ENCODE assay signal across 1 cellular context in the genomic region with DNA sequence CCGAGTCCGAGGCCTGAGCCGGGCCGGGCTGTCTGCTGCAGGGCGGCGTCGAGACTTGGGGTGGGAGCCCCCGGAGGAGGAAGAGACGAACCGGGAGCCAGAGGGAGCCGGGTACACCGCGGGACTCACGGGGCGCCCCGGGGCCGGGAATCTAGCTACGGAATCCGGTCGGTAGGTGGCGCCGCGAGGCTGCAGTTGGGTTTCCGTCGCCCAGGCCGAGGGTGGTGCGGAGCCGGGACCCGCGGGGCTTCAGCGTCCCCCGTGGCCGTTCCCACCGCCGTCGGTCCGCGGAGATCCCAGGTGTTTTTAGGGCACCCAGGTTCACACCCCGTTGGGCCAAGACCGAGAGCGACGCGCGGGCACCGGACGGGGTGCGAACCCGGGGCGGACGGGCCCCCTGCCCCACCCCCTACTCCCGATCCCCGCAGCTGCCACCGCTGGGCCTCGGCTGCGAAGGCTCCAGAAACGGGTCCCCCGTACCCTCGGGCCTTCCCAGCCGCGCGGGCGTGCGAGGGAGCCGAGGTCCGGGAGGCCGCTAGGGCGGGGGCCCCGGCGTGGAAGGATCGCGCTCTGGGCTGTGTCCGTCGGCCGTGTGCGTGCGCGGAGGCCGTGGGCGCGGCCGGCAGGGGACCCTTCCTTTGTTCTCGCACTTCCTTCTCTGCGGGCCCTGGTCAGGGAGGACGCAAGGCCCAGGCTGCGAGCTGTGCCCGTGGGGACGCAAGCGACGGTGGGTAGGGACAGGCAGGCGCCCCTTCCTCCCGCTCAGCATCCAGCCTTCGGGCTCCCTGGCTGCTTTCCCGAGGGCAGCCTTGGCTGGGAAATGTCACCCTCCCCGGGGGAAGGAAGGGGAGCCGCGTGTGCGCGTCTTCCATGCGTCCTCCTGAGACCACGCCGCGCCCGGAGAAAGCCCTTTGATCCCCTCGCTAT.
TF ChIP-seq lines count a peak whose summit lies in the region.

No MANE protein-coding gene starts in this region.

TF ChIP-seq in K562, 482 proteins besides CTCF, POLR2A, EP300 and RAD21 (continued from another document and continues in another):
- TF ChIP-seq, protein P1, sequence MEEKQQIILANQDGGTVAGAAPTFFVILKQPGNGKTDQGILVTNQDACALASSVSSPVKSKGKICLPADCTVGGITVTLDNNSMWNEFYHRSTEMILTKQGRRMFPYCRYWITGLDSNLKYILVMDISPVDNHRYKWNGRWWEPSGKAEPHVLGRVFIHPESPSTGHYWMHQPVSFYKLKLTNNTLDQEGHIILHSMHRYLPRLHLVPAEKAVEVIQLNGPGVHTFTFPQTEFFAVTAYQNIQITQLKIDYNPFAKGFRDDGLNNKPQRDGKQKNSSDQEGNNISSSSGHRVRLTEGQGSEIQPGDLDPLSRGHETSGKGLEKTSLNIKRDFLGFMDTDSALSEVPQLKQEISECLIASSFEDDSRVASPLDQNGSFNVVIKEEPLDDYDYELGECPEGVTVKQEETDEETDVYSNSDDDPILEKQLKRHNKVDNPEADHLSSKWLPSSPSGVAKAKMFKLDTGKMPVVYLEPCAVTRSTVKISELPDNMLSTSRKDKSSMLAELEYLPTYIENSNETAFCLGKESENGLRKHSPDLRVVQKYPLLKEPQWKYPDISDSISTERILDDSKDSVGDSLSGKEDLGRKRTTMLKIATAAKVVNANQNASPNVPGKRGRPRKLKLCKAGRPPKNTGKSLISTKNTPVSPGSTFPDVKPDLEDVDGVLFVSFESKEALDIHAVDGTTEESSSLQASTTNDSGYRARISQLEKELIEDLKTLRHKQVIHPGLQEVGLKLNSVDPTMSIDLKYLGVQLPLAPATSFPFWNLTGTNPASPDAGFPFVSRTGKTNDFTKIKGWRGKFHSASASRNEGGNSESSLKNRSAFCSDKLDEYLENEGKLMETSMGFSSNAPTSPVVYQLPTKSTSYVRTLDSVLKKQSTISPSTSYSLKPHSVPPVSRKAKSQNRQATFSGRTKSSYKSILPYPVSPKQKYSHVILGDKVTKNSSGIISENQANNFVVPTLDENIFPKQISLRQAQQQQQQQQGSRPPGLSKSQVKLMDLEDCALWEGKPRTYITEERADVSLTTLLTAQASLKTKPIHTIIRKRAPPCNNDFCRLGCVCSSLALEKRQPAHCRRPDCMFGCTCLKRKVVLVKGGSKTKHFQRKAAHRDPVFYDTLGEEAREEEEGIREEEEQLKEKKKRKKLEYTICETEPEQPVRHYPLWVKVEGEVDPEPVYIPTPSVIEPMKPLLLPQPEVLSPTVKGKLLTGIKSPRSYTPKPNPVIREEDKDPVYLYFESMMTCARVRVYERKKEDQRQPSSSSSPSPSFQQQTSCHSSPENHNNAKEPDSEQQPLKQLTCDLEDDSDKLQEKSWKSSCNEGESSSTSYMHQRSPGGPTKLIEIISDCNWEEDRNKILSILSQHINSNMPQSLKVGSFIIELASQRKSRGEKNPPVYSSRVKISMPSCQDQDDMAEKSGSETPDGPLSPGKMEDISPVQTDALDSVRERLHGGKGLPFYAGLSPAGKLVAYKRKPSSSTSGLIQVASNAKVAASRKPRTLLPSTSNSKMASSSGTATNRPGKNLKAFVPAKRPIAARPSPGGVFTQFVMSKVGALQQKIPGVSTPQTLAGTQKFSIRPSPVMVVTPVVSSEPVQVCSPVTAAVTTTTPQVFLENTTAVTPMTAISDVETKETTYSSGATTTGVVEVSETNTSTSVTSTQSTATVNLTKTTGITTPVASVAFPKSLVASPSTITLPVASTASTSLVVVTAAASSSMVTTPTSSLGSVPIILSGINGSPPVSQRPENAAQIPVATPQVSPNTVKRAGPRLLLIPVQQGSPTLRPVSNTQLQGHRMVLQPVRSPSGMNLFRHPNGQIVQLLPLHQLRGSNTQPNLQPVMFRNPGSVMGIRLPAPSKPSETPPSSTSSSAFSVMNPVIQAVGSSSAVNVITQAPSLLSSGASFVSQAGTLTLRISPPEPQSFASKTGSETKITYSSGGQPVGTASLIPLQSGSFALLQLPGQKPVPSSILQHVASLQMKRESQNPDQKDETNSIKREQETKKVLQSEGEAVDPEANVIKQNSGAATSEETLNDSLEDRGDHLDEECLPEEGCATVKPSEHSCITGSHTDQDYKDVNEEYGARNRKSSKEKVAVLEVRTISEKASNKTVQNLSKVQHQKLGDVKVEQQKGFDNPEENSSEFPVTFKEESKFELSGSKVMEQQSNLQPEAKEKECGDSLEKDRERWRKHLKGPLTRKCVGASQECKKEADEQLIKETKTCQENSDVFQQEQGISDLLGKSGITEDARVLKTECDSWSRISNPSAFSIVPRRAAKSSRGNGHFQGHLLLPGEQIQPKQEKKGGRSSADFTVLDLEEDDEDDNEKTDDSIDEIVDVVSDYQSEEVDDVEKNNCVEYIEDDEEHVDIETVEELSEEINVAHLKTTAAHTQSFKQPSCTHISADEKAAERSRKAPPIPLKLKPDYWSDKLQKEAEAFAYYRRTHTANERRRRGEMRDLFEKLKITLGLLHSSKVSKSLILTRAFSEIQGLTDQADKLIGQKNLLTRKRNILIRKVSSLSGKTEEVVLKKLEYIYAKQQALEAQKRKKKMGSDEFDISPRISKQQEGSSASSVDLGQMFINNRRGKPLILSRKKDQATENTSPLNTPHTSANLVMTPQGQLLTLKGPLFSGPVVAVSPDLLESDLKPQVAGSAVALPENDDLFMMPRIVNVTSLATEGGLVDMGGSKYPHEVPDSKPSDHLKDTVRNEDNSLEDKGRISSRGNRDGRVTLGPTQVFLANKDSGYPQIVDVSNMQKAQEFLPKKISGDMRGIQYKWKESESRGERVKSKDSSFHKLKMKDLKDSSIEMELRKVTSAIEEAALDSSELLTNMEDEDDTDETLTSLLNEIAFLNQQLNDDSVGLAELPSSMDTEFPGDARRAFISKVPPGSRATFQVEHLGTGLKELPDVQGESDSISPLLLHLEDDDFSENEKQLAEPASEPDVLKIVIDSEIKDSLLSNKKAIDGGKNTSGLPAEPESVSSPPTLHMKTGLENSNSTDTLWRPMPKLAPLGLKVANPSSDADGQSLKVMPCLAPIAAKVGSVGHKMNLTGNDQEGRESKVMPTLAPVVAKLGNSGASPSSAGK (IDR thresholded peaks at IDR 0.05) = 0 out of 2 replicates have a peak, but pooled peaks have one; percentile 27
- no peak for TF ChIP-seq ZNF589 (CRISPR knock-in tag; IDR thresholded peaks at IDR 0.05; ENCODE audit: low read depth)
- TF ChIP-seq ERF (CRISPR knock-in tag; IDR thresholded peaks at IDR 0.05) = no peak
- peak; percentile 81 for TF ChIP-seq ZFX (CRISPR knock-in tag; IDR thresholded peaks at IDR 0.05)
- no peak for TF ChIP-seq PHB (CRISPR knock-in tag; IDR thresholded peaks at IDR 0.05)
- no peak for TF ChIP-seq CHD1 (IDR thresholded peaks at IDR 0.05; ENCODE audit: low read length)
- TF ChIP-seq ZSCAN32 (CRISPR knock-in tag; IDR thresholded peaks at IDR 0.05) = no peak
- TF ChIP-seq, protein P2, sequence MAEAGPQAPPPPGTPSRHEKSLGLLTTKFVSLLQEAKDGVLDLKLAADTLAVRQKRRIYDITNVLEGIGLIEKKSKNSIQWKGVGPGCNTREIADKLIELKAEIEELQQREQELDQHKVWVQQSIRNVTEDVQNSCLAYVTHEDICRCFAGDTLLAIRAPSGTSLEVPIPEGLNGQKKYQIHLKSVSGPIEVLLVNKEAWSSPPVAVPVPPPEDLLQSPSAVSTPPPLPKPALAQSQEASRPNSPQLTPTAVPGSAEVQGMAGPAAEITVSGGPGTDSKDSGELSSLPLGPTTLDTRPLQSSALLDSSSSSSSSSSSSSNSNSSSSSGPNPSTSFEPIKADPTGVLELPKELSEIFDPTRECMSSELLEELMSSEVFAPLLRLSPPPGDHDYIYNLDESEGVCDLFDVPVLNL (CRISPR knock-in tag; IDR thresholded peaks at IDR 0.05; ENCODE audit: low read depth) = no peak
- no peak for TF ChIP-seq ZNF75A (CRISPR knock-in tag; IDR thresholded peaks at IDR 0.05)
- TF ChIP-seq ZNF785 (CRISPR knock-in tag; IDR thresholded peaks at IDR 0.05) = no peak
- no peak for TF ChIP-seq CCAR2 (IDR thresholded peaks at IDR 0.05; ENCODE audit: low read depth, low read length)
- TF ChIP-seq NCOA2 (IDR thresholded peaks at IDR 0.05; ENCODE audit: partially characterized antibody in 2 of 2) = no peak
- TF ChIP-seq, protein P3, sequence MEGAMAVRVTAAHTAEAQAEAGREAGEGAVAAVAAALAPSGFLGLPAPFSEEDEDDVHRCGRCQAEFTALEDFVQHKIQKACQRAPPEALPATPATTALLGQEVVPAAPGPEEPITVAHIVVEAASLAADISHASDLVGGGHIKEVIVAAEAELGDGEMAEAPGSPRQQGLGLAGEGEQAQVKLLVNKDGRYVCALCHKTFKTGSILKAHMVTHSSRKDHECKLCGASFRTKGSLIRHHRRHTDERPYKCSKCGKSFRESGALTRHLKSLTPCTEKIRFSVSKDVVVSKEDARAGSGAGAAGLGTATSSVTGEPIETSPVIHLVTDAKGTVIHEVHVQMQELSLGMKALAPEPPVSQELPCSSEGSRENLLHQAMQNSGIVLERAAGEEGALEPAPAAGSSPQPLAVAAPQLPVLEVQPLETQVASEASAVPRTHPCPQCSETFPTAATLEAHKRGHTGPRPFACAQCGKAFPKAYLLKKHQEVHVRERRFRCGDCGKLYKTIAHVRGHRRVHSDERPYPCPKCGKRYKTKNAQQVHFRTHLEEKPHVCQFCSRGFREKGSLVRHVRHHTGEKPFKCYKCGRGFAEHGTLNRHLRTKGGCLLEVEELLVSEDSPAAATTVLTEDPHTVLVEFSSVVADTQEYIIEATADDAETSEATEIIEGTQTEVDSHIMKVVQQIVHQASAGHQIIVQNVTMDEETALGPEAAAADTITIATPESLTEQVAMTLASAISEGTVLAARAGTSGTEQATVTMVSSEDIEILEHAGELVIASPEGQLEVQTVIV (CRISPR knock-in tag; IDR thresholded peaks at IDR 0.05; ENCODE audit: borderline replicate concordance) = no peak
- TF ChIP-seq SETDB1 (IDR thresholded peaks at IDR 0.05; ENCODE audit: low read length) = no peak
- TF ChIP-seq MYC (IDR thresholded peaks at IDR 0.05; ENCODE audit: low read depth, low read length) = peak; percentile 30; the same call in 1 of the 2 replicates
- no peak for TF ChIP-seq MYC (CRISPR knock-in tag; IDR thresholded peaks at IDR 0.05; ENCODE audit: borderline replicate concordance, low read depth)
- no peak for TF ChIP-seq ZNF699 (CRISPR knock-in tag; IDR thresholded peaks at IDR 0.05; ENCODE audit: insufficient replicate concordance)
- TF ChIP-seq CREM (IDR thresholded peaks at IDR 0.05; ENCODE audit: low read depth) = peak; percentile 5; the same call in 1 of the 2 replicates
- no peak for TF ChIP-seq PTBP1 (IDR thresholded peaks at IDR 0.05; ENCODE audit: low read depth, low read length)
- no peak for TF ChIP-seq ZNF384 (IDR thresholded peaks at IDR 0.05; ENCODE audit: low read depth, low read length)
- no peak for TF ChIP-seq CBX8 (IDR thresholded peaks at IDR 0.05; ENCODE audit: borderline replicate concordance, extremely low read depth, low read depth, low read length, poor library complexity, severe bottlenecking)
- no peak for TF ChIP-seq SRSF9 (IDR thresholded peaks at IDR 0.05; ENCODE audit: borderline replicate concordance, low read depth, low read length)
- TF ChIP-seq SRSF1 (IDR thresholded peaks at IDR 0.05; ENCODE audit: low read depth, low read length) = no peak
- TF ChIP-seq, protein P4, sequence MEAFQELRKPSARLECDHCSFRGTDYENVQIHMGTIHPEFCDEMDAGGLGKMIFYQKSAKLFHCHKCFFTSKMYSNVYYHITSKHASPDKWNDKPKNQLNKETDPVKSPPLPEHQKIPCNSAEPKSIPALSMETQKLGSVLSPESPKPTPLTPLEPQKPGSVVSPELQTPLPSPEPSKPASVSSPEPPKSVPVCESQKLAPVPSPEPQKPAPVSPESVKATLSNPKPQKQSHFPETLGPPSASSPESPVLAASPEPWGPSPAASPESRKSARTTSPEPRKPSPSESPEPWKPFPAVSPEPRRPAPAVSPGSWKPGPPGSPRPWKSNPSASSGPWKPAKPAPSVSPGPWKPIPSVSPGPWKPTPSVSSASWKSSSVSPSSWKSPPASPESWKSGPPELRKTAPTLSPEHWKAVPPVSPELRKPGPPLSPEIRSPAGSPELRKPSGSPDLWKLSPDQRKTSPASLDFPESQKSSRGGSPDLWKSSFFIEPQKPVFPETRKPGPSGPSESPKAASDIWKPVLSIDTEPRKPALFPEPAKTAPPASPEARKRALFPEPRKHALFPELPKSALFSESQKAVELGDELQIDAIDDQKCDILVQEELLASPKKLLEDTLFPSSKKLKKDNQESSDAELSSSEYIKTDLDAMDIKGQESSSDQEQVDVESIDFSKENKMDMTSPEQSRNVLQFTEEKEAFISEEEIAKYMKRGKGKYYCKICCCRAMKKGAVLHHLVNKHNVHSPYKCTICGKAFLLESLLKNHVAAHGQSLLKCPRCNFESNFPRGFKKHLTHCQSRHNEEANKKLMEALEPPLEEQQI (IDR thresholded peaks at IDR 0.05) = no peak
- TF ChIP-seq ZFPM2 (CRISPR knock-in tag; IDR thresholded peaks at IDR 0.05) = no peak
- TF ChIP-seq MXI1 (IDR thresholded peaks at IDR 0.05; ENCODE audit: low read depth, low read length) = no peak
- TF ChIP-seq RBM34 (IDR thresholded peaks at IDR 0.05; ENCODE audit: borderline replicate concordance, insufficient read depth, low read length) = no peak
- TF ChIP-seq, protein P5, sequence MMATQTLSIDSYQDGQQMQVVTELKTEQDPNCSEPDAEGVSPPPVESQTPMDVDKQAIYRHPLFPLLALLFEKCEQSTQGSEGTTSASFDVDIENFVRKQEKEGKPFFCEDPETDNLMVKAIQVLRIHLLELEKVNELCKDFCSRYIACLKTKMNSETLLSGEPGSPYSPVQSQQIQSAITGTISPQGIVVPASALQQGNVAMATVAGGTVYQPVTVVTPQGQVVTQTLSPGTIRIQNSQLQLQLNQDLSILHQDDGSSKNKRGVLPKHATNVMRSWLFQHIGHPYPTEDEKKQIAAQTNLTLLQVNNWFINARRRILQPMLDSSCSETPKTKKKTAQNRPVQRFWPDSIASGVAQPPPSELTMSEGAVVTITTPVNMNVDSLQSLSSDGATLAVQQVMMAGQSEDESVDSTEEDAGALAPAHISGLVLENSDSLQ (IDR thresholded peaks at IDR 0.05) = no peak
- TF ChIP-seq, protein P6, sequence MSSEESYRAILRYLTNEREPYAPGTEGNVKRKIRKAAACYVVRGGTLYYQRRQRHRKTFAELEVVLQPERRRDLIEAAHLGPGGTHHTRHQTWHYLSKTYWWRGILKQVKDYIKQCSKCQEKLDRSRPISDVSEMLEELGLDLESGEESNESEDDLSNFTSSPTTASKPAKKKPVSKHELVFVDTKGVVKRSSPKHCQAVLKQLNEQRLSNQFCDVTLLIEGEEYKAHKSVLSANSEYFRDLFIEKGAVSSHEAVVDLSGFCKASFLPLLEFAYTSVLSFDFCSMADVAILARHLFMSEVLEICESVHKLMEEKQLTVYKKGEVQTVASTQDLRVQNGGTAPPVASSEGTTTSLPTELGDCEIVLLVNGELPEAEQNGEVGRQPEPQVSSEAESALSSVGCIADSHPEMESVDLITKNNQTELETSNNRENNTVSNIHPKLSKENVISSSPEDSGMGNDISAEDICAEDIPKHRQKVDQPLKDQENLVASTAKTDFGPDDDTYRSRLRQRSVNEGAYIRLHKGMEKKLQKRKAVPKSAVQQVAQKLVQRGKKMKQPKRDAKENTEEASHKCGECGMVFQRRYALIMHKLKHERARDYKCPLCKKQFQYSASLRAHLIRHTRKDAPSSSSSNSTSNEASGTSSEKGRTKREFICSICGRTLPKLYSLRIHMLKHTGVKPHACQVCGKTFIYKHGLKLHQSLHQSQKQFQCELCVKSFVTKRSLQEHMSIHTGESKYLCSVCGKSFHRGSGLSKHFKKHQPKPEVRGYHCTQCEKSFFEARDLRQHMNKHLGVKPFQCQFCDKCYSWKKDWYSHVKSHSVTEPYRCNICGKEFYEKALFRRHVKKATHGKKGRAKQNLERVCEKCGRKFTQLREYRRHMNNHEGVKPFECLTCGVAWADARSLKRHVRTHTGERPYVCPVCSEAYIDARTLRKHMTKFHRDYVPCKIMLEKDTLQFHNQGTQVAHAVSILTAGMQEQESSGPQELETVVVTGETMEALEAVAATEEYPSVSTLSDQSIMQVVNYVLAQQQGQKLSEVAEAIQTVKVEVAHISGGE (CRISPR knock-in tag; IDR thresholded peaks at IDR 0.05) = no peak
- no peak; a peak in 1 of 4 replicates for TF ChIP-seq NRF1 (conservative IDR thresholded peaks at IDR 0.05 in 1 of 2, IDR thresholded peaks at IDR 0.05 in 1 of 2)
- no peak for TF ChIP-seq ZBTB1 (CRISPR knock-in tag; IDR thresholded peaks at IDR 0.05; ENCODE audit: borderline replicate concordance, low read depth)
- no peak for TF ChIP-seq EP400 (IDR thresholded peaks at IDR 0.05)
